ENCODE assay signal across 19 cellular contexts in the genomic region with DNA sequence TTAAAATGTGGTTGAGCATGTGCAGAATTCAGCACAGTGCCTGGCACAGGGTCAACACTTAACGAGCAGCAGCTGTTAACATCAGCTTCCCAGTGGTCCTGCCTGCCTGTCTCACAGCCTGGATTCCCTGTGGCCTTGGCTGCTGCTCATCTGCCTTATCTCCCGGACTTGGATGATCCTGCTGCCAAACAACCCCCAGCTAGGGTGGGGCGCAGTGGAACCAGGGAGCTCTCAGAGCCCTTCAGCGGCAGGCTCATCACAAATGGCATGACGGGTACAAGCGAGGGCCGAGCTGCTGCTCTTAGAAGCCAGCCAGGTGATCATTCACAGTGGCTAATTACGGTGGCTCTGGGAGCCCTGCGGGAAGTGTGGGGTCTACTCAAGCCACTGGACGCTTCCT. TPM values are rescaled to one million over a fixed set of nuclear protein-coding genes. Genes with fewer than 3 reads are reported as not detected.
"Had no signal": no experiment of that assay in that cellular context is flagged by ENCODE, and none has a peak within 500 bp of the region (broad histone marks: within the 10 kb centered on the region; RNA-seq: fewer than 3 reads in every experiment).

No MANE protein-coding gene starts in this region.

- H3K4me1 ChIP-seq: esophagus muscularis mucosa, foreskin keratinocyte, thyroid gland had no signal

- H3K36me3 ChIP-seq: esophagus muscularis mucosa, thyroid gland had no signal

- ATAC-seq: activated CD4-positive, alpha-beta T cell treated with anti-CD3 and anti-CD28 coated beads for 36 hours; activated CD8-positive, alpha-beta memory T cell treated with anti-CD3 and anti-CD28 coated beads, Interleukin-2, amount 10 ng/mL, durations not matched to agents 7 days and 5 days; foreskin keratinocyte; naive thymus-derived CD4-positive, alpha-beta T cell; stimulated activated naive B cell treated with anti-CD40 and anti-IgM and Interleukin-4, amounts not matched to agents 10 μg/mL and 1 μg/mL and 100 μg/mL, for 72 hours had no signal

- H3K27ac ChIP-seq: coronary artery, esophagus muscularis mucosa, foreskin keratinocyte, skin epidermis, thyroid gland had no signal

- H3K27me3 ChIP-seq: esophagus muscularis mucosa, thyroid gland had no signal

- H3K9me3 ChIP-seq: esophagus muscularis mucosa, thyroid gland had no signal

- H3K4me3 ChIP-seq: coronary artery, esophagus muscularis mucosa, skin epidermis, thyroid gland had no signal

- DNase-seq: activated CD4-positive, alpha-beta memory T cell treated with anti-CD3 and anti-CD28 coated beads for 36 hours; activated CD4-positive, alpha-beta T cell treated with anti-CD3 and anti-CD28 coated beads for 36 hours; activated CD8-positive, alpha-beta memory T cell treated with anti-CD3 and anti-CD28 coated beads, Interleukin-2, amount 10 ng/mL, durations not matched to agents 7 days and 5 days; activated naive CD4-positive, alpha-beta T cell treated with anti-CD3 and anti-CD28 coated beads for 36 hours; activated T-cell treated with anti-CD3 and anti-CD28 coated beads, Interleukin-2, amount 50 U/mL, for 1 hour; central memory CD4-positive, alpha-beta T cell; foreskin keratinocyte; mammary epithelial cell; naive thymus-derived CD4-positive, alpha-beta T cell; retina; stimulated activated CD4-positive, alpha-beta T cell treated with anti-CD3 and anti-CD28 coated beads, Interleukin-15, amount 100 ng/mL, for 24 hours; stimulated activated CD4-positive, alpha-beta T cell treated with anti-CD3 and anti-CD28 coated beads, Interleukin-4, amount 100 ng/mL, for 1 hour; stimulated activated naive B cell treated with anti-CD40 and anti-IgM and Interleukin-4, amounts not matched to agents 10 μg/mL and 1 μg/mL and 100 μg/mL, for 72 hours; thyroid gland had no signal

RNA-seq across cellular contexts. Expression of a gene that starts 51.2 kb away (rescaled TPM):
- total RNA-seq: activated CD4-positive, alpha-beta memory T cell treated with anti-CD3 and anti-CD28 coated beads for 36 hours; activated CD4-positive, alpha-beta T cell treated with anti-CD3 and anti-CD28 coated beads for 36 hours; activated CD8-positive, alpha-beta memory T cell treated with anti-CD3 and anti-CD28 coated beads, Interleukin-2, amount 10 ng/mL, durations not matched to agents 7 days and 5 days; activated naive CD4-positive, alpha-beta T cell treated with anti-CD3 and anti-CD28 coated beads for 36 hours; activated T-helper 2 cell treated with anti-CD3 and anti-CD28 coated beads, Interferon-gamma antibody, Interleukin-2, Interleukin-4, amounts not matched to agents 10 μg/mL and 5 μg/mL and 100 μg/mL, durations not matched to agents 14 hours and 24 hours and 36 hours; esophagus muscularis mucosa; foreskin keratinocyte; mammary epithelial cell; mononuclear cell; thyroid gland had no signal
- polyA plus RNA-seq: foreskin keratinocyte; mammary epithelial cell; naive thymus-derived CD4-positive, alpha-beta T cell had no signal
